12 cellular contexts compared by ENCODE assay signal in the genomic region with DNA sequence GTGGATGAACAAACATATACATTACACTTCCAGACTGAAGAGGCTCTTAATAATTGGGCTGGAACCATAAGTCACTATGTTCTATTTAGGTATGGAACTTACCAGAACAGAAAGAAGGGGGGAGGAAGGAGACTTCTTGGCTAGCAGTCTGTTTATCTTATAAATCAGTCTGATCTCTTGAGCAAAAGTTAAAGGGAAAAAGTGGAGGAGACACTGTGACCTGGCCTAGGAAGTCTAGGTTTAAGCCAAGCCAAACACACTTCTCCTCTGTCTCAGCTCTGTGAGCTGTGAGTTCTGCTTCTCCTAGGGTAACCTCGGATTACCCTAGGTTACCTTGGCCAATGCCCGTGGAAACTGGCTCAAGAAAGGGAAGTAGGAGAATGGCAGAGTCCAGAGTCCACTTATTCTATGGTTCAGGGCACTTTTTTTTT.
DNase-seq lines count a peak whose midpoint lies in the region; ATAC-seq and FAIRE-seq lines count a peak whose summit lies in the region.
"Had no signal": no experiment of that assay in that cellular context is flagged by ENCODE, and none has a peak within 500 bp of the region (broad histone marks: within the 10 kb centered on the region; RNA-seq: fewer than 3 reads in every experiment).

No MANE protein-coding gene starts in this region.

- WGBS in small intestine, 3 donors: 10 to 53% (median 29%) methylated on average over 2 of the region's 2 CpGs

- H3K36me3 Mint-ChIP-seq in CD8-positive, alpha-beta memory T cell: peaks cover 0 to 4% (median 0%) of the 10 kb centered on the region in 3 donors

- peak overlapping the region; percentile 61 to 91 for H3K27ac ChIP-seq in small intestine (ENCODE audit: low read depth in 1 of 2, low read length in 1 of 2)
- no peak overlapping the region for H3K27ac ChIP-seq in CD8-positive, alpha-beta memory T cell (ENCODE audit: low read depth, low read length)

- peak overlapping the region in 1 of 8 donors; percentile 74 for H3K27ac Mint-ChIP-seq in CD8-positive, alpha-beta memory T cell
- H3K27ac Mint-ChIP-seq: activated naive CD4-positive, alpha-beta T cell treated with anti-CD3 and anti-CD28 coated beads, Interleukin-2, amount 10 ng/mL, durations not matched to agents 7 days and 5 days; WTC11 had no signal

- no peak for ATAC-seq in GM21737 (IDR thresholded peaks at IDR 0.05; ENCODE audit: unreplicated experiment)
- ATAC-seq: WTC11 had no signal

- FAIRE-seq in small intestine (lab: Jason Lieb, UNC): no peak

- H3K4me1 Mint-ChIP-seq in CD8-positive, alpha-beta memory T cell: peaks cover 18 to 43% (median 26%) of the 10 kb centered on the region in 3 donors

- no peak overlapping the region for H3K4me3 ChIP-seq in small intestine (ENCODE audit: low read depth in 1 of 2, low read length in 2 of 2)
- no peak overlapping the region for H3K4me3 ChIP-seq in CD8-positive, alpha-beta memory T cell (ENCODE audit: low read length)

- CTCF ChIA-PET in CD8-positive, alpha-beta memory T cell (lab: Charles Lee): interaction anchor here (0.8 kb wide), 1 partner anchor 103 kb away, joined by 3 read pairs; no protein-coding TSS in a partner anchor

- POLR2A ChIA-PET in CD8-positive, alpha-beta memory T cell (lab: Charles Lee): interaction anchor here (0.6 kb wide), 1 partner anchor 254 kb away, joined by 5 read pairs; no protein-coding TSS in a partner anchor

- no peak overlapping the region for H3K4me3 Mint-ChIP-seq in CD8-positive, alpha-beta memory T cell
- H3K4me3 Mint-ChIP-seq: activated naive CD4-positive, alpha-beta T cell treated with anti-CD3 and anti-CD28 coated beads, Interleukin-2, amount 10 ng/mL, durations not matched to agents 7 days and 5 days; WTC11 had no signal

- H3K27me3 ChIP-seq in small intestine (ENCODE audit: control insufficient read depth in 2 of 2, insufficient read depth in 2 of 2, low read length in 2 of 2): no peaks in the 10 kb centered on the region
- H3K27me3 ChIP-seq in CD8-positive, alpha-beta memory T cell (ENCODE audit: insufficient read depth, low read length, poor library complexity, severe bottlenecking): no peaks in the 10 kb centered on the region

- H3K9me3 Mint-ChIP-seq in CD8-positive, alpha-beta memory T cell: no peaks in the 10 kb centered on the region

- no peaks in the 10 kb centered on the region for H3K27me3 Mint-ChIP-seq in CD8-positive, alpha-beta memory T cell
- H3K27me3 Mint-ChIP-seq: activated naive CD4-positive, alpha-beta T cell treated with anti-CD3 and anti-CD28 coated beads, Interleukin-2, amount 10 ng/mL, durations not matched to agents 7 days and 5 days had no signal

- H3K4me1 ChIP-seq in small intestine (ENCODE audit: control insufficient read depth in 2 of 2, insufficient read depth in 1 of 2, low read depth in 1 of 2, low read length in 1 of 2): peaks cover 16 to 18% of the 10 kb centered on the region in 2 donors
- H3K4me1 ChIP-seq in CD8-positive, alpha-beta memory T cell (ENCODE audit: insufficient read depth, low read length): peaks cover 16% of the 10 kb centered on the region

- peak; percentile 27 for DNase-seq in GF-D8 (lab: John Stamatoyannopoulos, UW)
- DNase-seq in OCI-M1 (lab: John Stamatoyannopoulos, UW): peak; percentile 23
- DNase-seq in fibroblast of gingiva (ENCODE audit: low read depth): peak; percentile 10
- peak; percentile 95 for DNase-seq in small intestine
- DNase-seq in effector CD4-positive, alpha-beta T cell: no peak
- DNase-seq in CD8-positive, alpha-beta memory T cell: no peak
- DNase-seq: activated naive CD4-positive, alpha-beta T cell treated with anti-CD3 and anti-CD28 coated beads, Interleukin-2, amount 10 ng/mL, durations not matched to agents 7 days and 5 days; EL; NCI-H1930; RPMI8226 had no signal

- no peaks in the 10 kb centered on the region for H3K9me3 ChIP-seq in small intestine (ENCODE audit: control insufficient read depth, low read depth)
- H3K9me3 ChIP-seq in CD8-positive, alpha-beta memory T cell (ENCODE audit: low read length): no peaks in the 10 kb centered on the region

- H3K36me3 ChIP-seq in small intestine (ENCODE audit: control insufficient read depth in 2 of 2, insufficient read depth in 2 of 2, low read length in 2 of 2): no peaks in the 10 kb centered on the region
- H3K36me3 ChIP-seq in CD8-positive, alpha-beta memory T cell (ENCODE audit: insufficient read depth, low read length): no peaks in the 10 kb centered on the region

Comparison
In these comparisons a context has a peak if more than half of its experiments do, and no peak if none do; other contexts are left out.
1. DNase-seq: peak in GF-D8 (single experiment), OCI-M1 (single experiment), fibroblast of gingiva (single experiment) and small intestine (single experiment); none in effector CD4-positive, alpha-beta T cell (single experiment) and CD8-positive, alpha-beta memory T cell (0 of 5).